ENCODE assay signal across 8 cellular contexts in genomic region chr7:22350466-22351328, GRCh38. TPM values are rescaled to one million over a fixed set of nuclear protein-coding genes. Genes with fewer than 3 reads are reported as not detected.
DNase-seq lines count a peak whose midpoint lies in the region; ATAC-seq and TF ChIP-seq lines count a peak whose summit lies in the region.
"Had no signal": no experiment of that assay in that cellular context is flagged by ENCODE, and none has a peak within 500 bp of the region (broad histone marks: within the 10 kb centered on the region; RNA-seq: fewer than 3 reads in every experiment).

No MANE protein-coding gene starts in this region.

- no peak overlapping the region for H3K4me3 Mint-ChIP-seq in progenitor cell of endocrine pancreas (ENCODE audit: low read depth)
- H3K4me3 Mint-ChIP-seq in CD14-positive monocyte, result no peak overlapping the region
- H3K4me3 Mint-ChIP-seq: T-helper 1 cell treated with Interleukin-12 subunit alpha and Interleukin-12 subunit beta and Interleukin-4 antibody, amounts not matched to agents 30 μg/mL and 1 μg/mL, for 36 hours had no signal

- 13% methylated on average over 2 of the region's 2 CpGs for WGBS in SK-N-SH (ENCODE audit: low lambda C conversion rate)
- 24% methylated on average over 2 of the region's 2 CpGs for WGBS in prostate gland

- peak; percentile 40 for ATAC-seq in GM19025 (IDR thresholded peaks at IDR 0.05; ENCODE audit: low read depth, unreplicated experiment)
- ATAC-seq in HG03039 (IDR thresholded peaks at IDR 0.05; ENCODE audit: unreplicated experiment), result peak; percentile 24

- H3K27ac ChIP-seq in SK-N-SH (ENCODE audit: low read depth in 2 of 2, low read length in 1 of 2) (peak overlapping the region; percentile 89 to 96), prostate gland (no peak overlapping the region)

- no peaks in the 10 kb centered on the region for H3K27me3 ChIP-seq in SK-N-SH (ENCODE audit: insufficient read depth)
- H3K27me3 ChIP-seq in prostate gland (replicated peaks; ENCODE audit: insufficient read depth), result no peaks in the 10 kb centered on the region

- H3K27me3 Mint-ChIP-seq in progenitor cell of endocrine pancreas (peaks cover 5% of the 10 kb centered on the region), CD14-positive monocyte (ENCODE audit: low read depth in 3 of 3) (peaks cover 8 to 10% (median 8%) of the 10 kb centered on the region in 3 donors)

- H3K4me3 ChIP-seq in SK-N-SH (ENCODE audit: low read depth in 2 of 2, low read length in 1 of 2) (no peak overlapping the region), prostate gland (no peak overlapping the region)

- H3K9me3 Mint-ChIP-seq in progenitor cell of endocrine pancreas (ENCODE audit: low read depth) (peaks cover 4% of the 10 kb centered on the region), CD14-positive monocyte (peaks cover 2 to 9% (median 6%) of the 10 kb centered on the region in 7 donors)
- H3K9me3 Mint-ChIP-seq: T-helper 1 cell treated with Interleukin-12 subunit alpha and Interleukin-12 subunit beta and Interleukin-4 antibody, amounts not matched to agents 30 μg/mL and 1 μg/mL, for 36 hours had no signal

- TF ChIP-seq RAD21 in SK-N-SH (IDR thresholded peaks at IDR 0.05; ENCODE audit: low read length), result peak; percentile 31

- intact Hi-C loops in prostate gland (cut with DNase I), result no loop called here
- intact Hi-C loops in CD14-positive monocyte (cut with micrococcal nuclease), result no loop called here

- peaks cover 20% of the 10 kb centered on the region for H3K79me2 ChIP-seq in SK-N-SH (ENCODE audit: insufficient read depth)

- H3K36me3 ChIP-seq in SK-N-SH (replicated peaks in 1 of 2; ENCODE audit: control insufficient read depth in 1 of 2, insufficient read depth in 2 of 2, low read length in 1 of 2) (no peaks in the 10 kb centered on the region), prostate gland (no peaks in the 10 kb centered on the region)

- no peak overlapping the region; the same call in 1 of the 2 replicates for H3K9ac ChIP-seq in SK-N-SH

- TF ChIP-seq EP300 in SK-N-SH (IDR thresholded peaks at IDR 0.05; ENCODE audit: borderline replicate concordance in 1 of 2, low read depth in 1 of 2, low read length in 1 of 2), result peak; percentile 91 to 97

- H3K9me2 ChIP-seq in SK-N-SH, result no peaks in the 10 kb centered on the region

- H3K36me3 Mint-ChIP-seq in progenitor cell of endocrine pancreas (ENCODE audit: insufficient read depth) (peaks cover 5% of the 10 kb centered on the region), CD14-positive monocyte (no peaks in the 10 kb centered on the region)

- H3K27ac Mint-ChIP-seq in progenitor cell of endocrine pancreas (no peak overlapping the region), CD14-positive monocyte (no peak overlapping the region)
- H3K27ac Mint-ChIP-seq: T-helper 1 cell treated with Interleukin-12 subunit alpha and Interleukin-12 subunit beta and Interleukin-4 antibody, amounts not matched to agents 30 μg/mL and 1 μg/mL, for 36 hours had no signal

- H3K4me2 ChIP-seq in SK-N-SH, result peak overlapping the region; percentile 68

- H2AFZ ChIP-seq in SK-N-SH (ENCODE audit: low read depth), result no peak overlapping the region

- H3K9me3 ChIP-seq in SK-N-SH (no peaks in the 10 kb centered on the region), prostate gland (no peaks in the 10 kb centered on the region)

- TF ChIP-seq POLR2A in prostate gland (IDR thresholded peaks at IDR 0.05), result no peak

- H3K4me1 ChIP-seq in SK-N-SH (ENCODE audit: control insufficient read depth in 1 of 2, insufficient read depth in 2 of 2, low read depth in 1 of 2, low read length in 1 of 2), result peaks cover 32 to 33% of the 10 kb centered on the region in 2 experiments
- H3K4me1 ChIP-seq in prostate gland (replicated peaks), result no peaks in the 10 kb centered on the region

- H3F3A ChIP-seq in SK-N-SH (replicated peaks; ENCODE audit: insufficient read depth), result peaks cover 25% of the 10 kb centered on the region

- DNase-seq in SK-N-SH (peak; percentile 76), prostate gland (ENCODE audit: low spot score) (peak; percentile 34), NCI-H128 (lab: John Stamatoyannopoulos, UW; ENCODE audit: unreplicated experiment) (no peak), progenitor cell of endocrine pancreas (ENCODE audit: low spot score, unreplicated experiment) (no peak), CD14-positive monocyte (ENCODE audit: low spot score) (no peak)

- TF ChIP-seq CTCF in SK-N-SH (IDR thresholded peaks at IDR 0.05) (no peak), prostate gland (IDR thresholded peaks at IDR 0.05) (no peak), progenitor cell of endocrine pancreas (IDR thresholded peaks at IDR 0.05; ENCODE audit: unreplicated experiment) (no peak), CD14-positive monocyte (IDR thresholded peaks at IDR 0.05) (no peak)

- H4K20me1 ChIP-seq in SK-N-SH (ENCODE audit: insufficient read depth), result no peaks in the 10 kb centered on the region

- POLR2A ChIA-PET in SK-N-SH (lab: Yijun Ruan, JAX), result no interaction called here

- CTCF ChIA-PET in SK-N-SH (lab: Yijun Ruan, JAX), result interaction anchor here (0.7 to 5.4 kb wide), 4 partner anchors 42 to 240 kb away, joined by 3 to 27 read pairs (median 3); no protein-coding TSS in a partner anchor

- H3K4me1 Mint-ChIP-seq in progenitor cell of endocrine pancreas (ENCODE audit: low read depth), result peaks cover 45% of the 10 kb centered on the region
- H3K4me1 Mint-ChIP-seq in CD14-positive monocyte, result no peaks in the 10 kb centered on the region

TF ChIP-seq in SK-N-SH, 30 proteins besides CTCF, POLR2A, EP300 and RAD21 (continues in another document):
- TF ChIP-seq NRF1 (IDR thresholded peaks at IDR 0.05; ENCODE audit: low read depth, low read length) (no peak), SMC3 (IDR thresholded peaks at IDR 0.05; ENCODE audit: low read depth, low read length) (no peak), CHD2 (IDR thresholded peaks at IDR 0.05; ENCODE audit: low read length, partially characterized antibody) (peak; percentile 69), SIN3A (IDR thresholded peaks at IDR 0.05; ENCODE audit: borderline replicate concordance, low read depth, low read length) (peak; percentile 60; the same call in 1 of the 2 replicates), GATA2 (CRISPR knock-in tag; IDR thresholded peaks at IDR 0.05) (peak; percentile 91), ELF1 (IDR thresholded peaks at IDR 0.05) (peak; percentile 37; the same call in 1 of the 2 replicates), IRF3 (IDR thresholded peaks at IDR 0.05; ENCODE audit: low read depth, low read length) (peak; percentile 31; the same call in 1 of the 2 replicates), JUND (IDR thresholded peaks at IDR 0.05) (peak; percentile 100), GABPA (IDR thresholded peaks at IDR 0.05; ENCODE audit: low read depth) (no peak), TEAD4 (IDR thresholded peaks at IDR 0.05; ENCODE audit: borderline replicate concordance, insufficient read depth) (peak; percentile 97), YY1 (IDR thresholded peaks at IDR 0.05; ENCODE audit: low read depth) (peak; percentile 74; the same call in 1 of the 2 replicates), PBX3 (IDR thresholded peaks at IDR 0.05) (peak; percentile 95), USF2 (IDR thresholded peaks at IDR 0.05; ENCODE audit: borderline replicate concordance, low read depth, low read length) (no peak), FOXM1 (IDR thresholded peaks at IDR 0.05; ENCODE audit: low read depth) (peak; percentile 92; the same call in 1 of the 2 replicates)

RNA-seq across cellular contexts. Expression of gene RAPGEF5, which starts 6.3 kb away (rescaled TPM):
- polyA plus RNA-seq in SK-N-SH (2012; rRNA removed), result 1.2 and 1.8 TPM in 2 replicates
- 1.6 and 1.7 TPM in 2 replicates for polyA plus RNA-seq in SK-N-SH (2012; cell fraction: cytosol; rRNA removed)
- polyA plus RNA-seq in SK-N-SH (2012; cell fraction: nucleus; rRNA removed), result 2.2 and 3.3 TPM in 2 replicates
- 10 to 100 TPM in 1 of 2 donors, 1 to 10 TPM in 1; 7.4 to 29.8 TPM for total RNA-seq in prostate gland
- 9.7 and 9.9 TPM in 2 replicates for total RNA-seq in progenitor cell of endocrine pancreas
- not detected for polyA plus RNA-seq in CD14-positive monocyte

Comparison
In these comparisons a context has a peak if more than half of its experiments do, and no peak if none do; other contexts are left out.
1. DNase-seq: peak in SK-N-SH (single experiment) and prostate gland (single experiment); none in NCI-H128 (single experiment), progenitor cell of endocrine pancreas (single experiment) and CD14-positive monocyte (single experiment).
2. H3K27ac ChIP-seq: peak in SK-N-SH (2 of 2); none in prostate gland (0 of 2).